ENCODE assay signal across 11 cellular contexts in the genomic region with DNA sequence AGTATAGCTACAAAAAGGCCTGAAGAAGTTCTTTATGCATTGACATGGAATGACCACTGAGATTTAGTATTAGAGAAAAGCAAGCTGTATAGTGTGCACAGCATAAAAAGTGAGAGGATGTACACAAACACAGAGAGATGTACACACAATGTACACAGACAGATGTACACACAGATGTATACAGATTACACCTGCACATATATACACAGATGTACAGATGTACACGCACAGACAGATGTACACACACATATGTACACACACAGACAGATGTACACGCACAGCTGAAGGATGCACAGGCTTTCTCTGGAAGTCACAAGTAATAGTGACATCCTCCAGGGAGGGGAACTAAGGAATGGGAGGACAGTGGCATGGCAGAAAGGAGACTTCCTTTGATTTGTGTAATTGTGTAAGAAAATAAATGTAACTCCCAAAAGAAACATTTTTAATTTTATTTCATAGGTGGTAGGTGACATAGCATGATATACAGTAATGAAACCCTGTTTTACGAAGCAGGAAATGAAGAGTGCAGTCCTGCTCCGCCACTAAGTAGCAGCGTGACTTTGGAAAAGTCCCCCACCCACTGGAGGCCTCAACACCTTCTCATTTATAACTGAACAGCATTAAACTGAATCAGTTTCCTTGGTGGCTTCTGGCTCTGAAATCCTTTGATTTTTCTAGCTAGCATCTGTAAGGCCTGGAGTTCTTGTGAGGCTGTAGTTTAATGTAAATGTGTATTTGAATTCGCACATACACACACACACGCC. TPM values are rescaled to one million over a fixed set of nuclear protein-coding genes. Genes with fewer than 3 reads are reported as not detected.
DNase-seq lines count a peak whose midpoint lies in the region; ATAC-seq, FAIRE-seq and TF ChIP-seq lines count a peak whose summit lies in the region.
"Had no signal": no experiment of that assay in that cellular context is flagged by ENCODE, and none has a peak within 500 bp of the region (broad histone marks: within the 10 kb centered on the region; RNA-seq: fewer than 3 reads in every experiment).

No MANE protein-coding gene starts in this region.

- no peak overlapping the region for H2AFZ ChIP-seq in osteoblast (ENCODE audit: low read length)

- H3K4me3 ChIP-seq in AG10803 (ENCODE audit: low read length) (peak overlapping the region; percentile 30), osteoblast (ENCODE audit: insufficient read depth, low read length) (no peak overlapping the region)
- H3K4me3 ChIP-seq: lung had no signal

- DNase-seq in AG10803 (ENCODE audit: low read depth) (no peak), HTR-8/SVneo (ENCODE audit: insufficient read length, low spot score) (no peak), osteoblast (ENCODE audit: insufficient read length, low spot score, missing footprints) (no peak), GM19238 (ENCODE audit: insufficient read length, low spot score) (no peak)
- peak; percentile 57 for DNase-seq in activated T-helper 9 cell treated with anti-CD3 and anti-CD28 coated beads, Interleukin-2, amount 50 U/mL, for 16 hours (ENCODE audit: low read depth)
- DNase-seq: NCI-H2171 treated with DMSO at 0.1 percent for 48 hours had no signal

- H3K27ac ChIP-seq in osteoblast (ENCODE audit: low read depth, low read length): peak overlapping the region; percentile 76
- H3K27ac ChIP-seq: C4-2B had no signal

- peaks cover 21% of the 10 kb centered on the region for H3K4me1 ChIP-seq in osteoblast (ENCODE audit: insufficient read depth, low read length)

- H3K36me3 ChIP-seq in osteoblast (ENCODE audit: insufficient read depth, low read length): no peaks in the 10 kb centered on the region

- TF ChIP-seq CTCF in AG10803 (conservative IDR thresholded peaks at IDR 0.05; ENCODE audit: low read length) (no peak), osteoblast (IDR thresholded peaks at IDR 0.05; ENCODE audit: extremely low read depth, low read depth, low read length) (no peak)

- no peaks in the 10 kb centered on the region for H4K20me1 ChIP-seq in osteoblast (ENCODE audit: insufficient read depth, low read length)

- no peaks in the 10 kb centered on the region for H3K9me3 ChIP-seq in osteoblast (ENCODE audit: low read depth, low read length)

- H3K27me3 ChIP-seq in osteoblast (ENCODE audit: insufficient read depth, low read length): no peaks in the 10 kb centered on the region

- no peaks in the 10 kb centered on the region for H3K79me2 ChIP-seq in osteoblast (ENCODE audit: insufficient read depth, low read length)

- FAIRE-seq in HTR-8/SVneo (lab: Jason Lieb, UNC): peak; percentile 94

- ATAC-seq in HG03025 (IDR thresholded peaks at IDR 0.05; ENCODE audit: low FRiP score, unreplicated experiment): no peak
- no peak for ATAC-seq in HG02571 (IDR thresholded peaks at IDR 0.05; ENCODE audit: unreplicated experiment)
- no peak for ATAC-seq in GM19328 (IDR thresholded peaks at IDR 0.05; ENCODE audit: unreplicated experiment)

- H3K4me2 ChIP-seq in osteoblast (ENCODE audit: insufficient read depth, low read length): peak overlapping the region; percentile 45

RNA-seq across cellular contexts. Expression of a gene that starts 14.1 kb away (rescaled TPM):
- total RNA-seq in osteoblast: 0.29 and 0.36 TPM in 2 replicates
